7 cellular contexts compared by ENCODE assay signal in genomic region chr4:156971623-156972369, GRCh38. TPM values are rescaled to one million over a fixed set of nuclear protein-coding genes. Genes with fewer than 3 reads are reported as not detected.
DNase-seq lines count a peak whose midpoint lies in the region; ATAC-seq and TF ChIP-seq lines count a peak whose summit lies in the region.

Gene PDGFC (minus strand): TSS chr4:156971799. CDS start chr4:156970903, 896 bp downstream.

- peaks cover 6 to 12% (median 10%) of the 10 kb centered on the region in 3 donors for H3K4me1 Mint-ChIP-seq in T-cell

- peaks cover 20% of the 10 kb centered on the region for H3K4me1 ChIP-seq in HUES48 (ENCODE audit: control insufficient read depth, insufficient read depth, low read length)

- peak in 2 of 4 experiments; percentile 24 to 34 for ATAC-seq in T-cell (replicated peaks in 1 of 4)

- peaks cover 3 to 11% (median 4%) of the 10 kb centered on the region in 3 donors for H3K9me3 Mint-ChIP-seq in T-cell

- DNase-seq in T-cell (peak in 9 of 34 experiments; percentile 0 to 27 (median 3)), epidermal melanocyte (ENCODE audit: insufficient read length, low spot score) (peak; percentile 36), medulla oblongata (ENCODE audit: extremely low spot score) (peak; percentile 74), substantia nigra (lab: John Stamatoyannopoulos, UW) (peak in 48 of 49 donors; percentile 13 to 88 (median 59)), NCI-H1436 (lab: John Stamatoyannopoulos, UW) (no peak)

- CTCF ChIA-PET in T-cell (lab: Charles Lee): no interaction called here

- H3K27ac ChIP-seq in HUES48 (ENCODE audit: low read depth, low read length): peak within 1 kb of the TSS; percentile 64
- H3K27ac ChIP-seq in substantia nigra (ENCODE audit: low read depth, low read length, poor library complexity, severe bottlenecking): peak within 1 kb of the TSS; percentile 44

- no peaks in the 10 kb centered on the region for H3K9me3 ChIP-seq in HUES48 (ENCODE audit: control insufficient read depth, insufficient read depth, low read length)

- no peak within 1 kb of the TSS for H3K27ac Mint-ChIP-seq in T-cell

- no peaks in the 10 kb centered on the region for H3K36me3 ChIP-seq in HUES48 (ENCODE audit: control insufficient read depth, insufficient read depth, low read length)

- H3K27me3 Mint-ChIP-seq in T-cell: peaks cover 54 to 57% of the 10 kb centered on the region in 2 donors

- peak within 1 kb of the TSS; percentile 3 to 64 (median 25) for H3K4me3 Mint-ChIP-seq in T-cell

- TF ChIP-seq CTCF in GM12874 (IDR thresholded peaks at IDR 0.05; ENCODE audit: insufficient read depth, low read depth, low read length): 0 out of 2 replicates have a peak, but pooled peaks have one; percentile 13

- POLR2A ChIA-PET in T-cell (lab: Charles Lee): no interaction called here

- peak within 1 kb of the TSS; percentile 79 for H3K4me3 ChIP-seq in HUES48 (ENCODE audit: low read depth, low read length)

- H3K36me3 Mint-ChIP-seq in T-cell: no peaks in the 10 kb centered on the region

- peak within 1 kb of the TSS; percentile 58; the same call in 1 of the 2 replicates for H3K9ac ChIP-seq in HUES48 (ENCODE audit: low read depth, low read length)

- H3K27me3 ChIP-seq in HUES48 (ENCODE audit: control insufficient read depth, insufficient read depth, low read length): peaks cover 17% of the 10 kb centered on the region

RNA-seq across cellular contexts. Expression of gene PDGFC, which starts in this region (rescaled TPM):
- 1 to 10 TPM in 1 of 5 donors, under 1 TPM in 4; 0.12 to 1.5 (median 0.47) TPM for total RNA-seq in T-cell
